9 cellular contexts compared by ENCODE assay signal in the genomic region with DNA sequence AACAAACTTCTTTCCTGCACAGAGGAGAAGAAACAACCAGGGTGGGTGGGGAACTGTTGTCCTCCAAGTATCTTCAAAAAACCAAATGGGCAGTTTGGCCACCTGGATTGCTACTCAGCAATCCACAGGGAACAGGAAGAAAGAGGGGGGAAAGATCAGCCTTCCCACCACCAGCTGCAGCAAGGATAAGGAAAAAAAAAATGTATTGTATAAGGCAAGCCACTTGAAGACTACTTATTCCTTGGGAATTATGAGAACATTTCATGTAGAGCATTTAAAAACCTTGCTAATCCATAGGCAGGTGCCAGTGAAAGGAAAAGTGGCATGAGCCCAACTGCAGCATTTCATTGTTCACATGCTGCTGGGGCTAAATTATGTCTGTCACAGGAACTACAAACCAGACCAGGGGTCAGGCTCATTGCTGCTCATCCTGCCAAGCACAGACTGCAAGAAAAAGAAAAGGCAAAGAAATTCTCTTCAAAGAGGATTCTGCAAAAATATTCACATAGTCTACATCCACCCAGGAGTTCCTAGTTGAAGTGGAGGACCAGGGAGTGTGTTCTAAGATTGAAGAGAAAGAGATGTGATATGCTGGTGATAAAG. TPM values are rescaled to one million over a fixed set of nuclear protein-coding genes. Genes with fewer than 3 reads are reported as not detected.
A peak's percentile ranks its signal among the peaks of the same experiment; 100 is the strongest.
DNase-seq lines count a peak whose midpoint lies in the region; ATAC-seq and TF ChIP-seq lines count a peak whose summit lies in the region.
"Had no signal": no experiment of that assay in that cellular context is flagged by ENCODE, and none has a peak within 500 bp of the region (broad histone marks: within the 10 kb centered on the region; RNA-seq: fewer than 3 reads in every experiment).

No MANE protein-coding gene starts in this region.

- H3K4me3 ChIP-seq in BJ (ENCODE audit: low read depth, low read length) = peak overlapping the region; percentile 79
- H3K4me3 ChIP-seq in GM12864 (ENCODE audit: low read depth, low read length) = peak overlapping the region; percentile 69
- peak overlapping the region; percentile 81 for H3K4me3 ChIP-seq in mononuclear cell (ENCODE audit: low read length)

- H3K36me3 Mint-ChIP-seq in activated T-helper 2 cell treated with anti-CD3 and anti-CD28 coated beads, Interferon-gamma antibody, Interleukin-2, Interleukin-4, amounts not matched to agents 10 μg/mL and 5 μg/mL and 100 μg/mL, durations not matched to agents 14 hours and 24 hours and 36 hours (ENCODE audit: low read depth) = peaks cover 10% of the 10 kb centered on the region

- no peaks in the 10 kb centered on the region for H3K27me3 ChIP-seq in BJ (ENCODE audit: control insufficient read depth, insufficient read depth, low read length)
- peaks cover 23% of the 10 kb centered on the region for H3K27me3 ChIP-seq in mononuclear cell (ENCODE audit: insufficient read depth, low read length)

- no peaks in the 10 kb centered on the region for H3K9me3 Mint-ChIP-seq in activated T-helper 2 cell treated with anti-CD3 and anti-CD28 coated beads, Interferon-gamma antibody, Interleukin-2, Interleukin-4, amounts not matched to agents 10 μg/mL and 5 μg/mL and 100 μg/mL, durations not matched to agents 14 hours and 24 hours and 36 hours

- H3K36me3 ChIP-seq in BJ (ENCODE audit: control insufficient read depth, insufficient read depth, low read length) = no peaks in the 10 kb centered on the region; the same call in 1 of the 2 replicates

- CTCF ChIA-PET in BJ (lab: Yijun Ruan, JAX) = interaction anchor here (1.0 to 1.8 kb wide), 2 partner anchors 12 to 161 kb away, joined by 4 to 5 read pairs; no protein-coding TSS in a partner anchor

- no peak for ATAC-seq in GM18502 (IDR thresholded peaks at IDR 0.05; ENCODE audit: poor library complexity, unreplicated experiment)
- ATAC-seq in HG02571 (IDR thresholded peaks at IDR 0.05; ENCODE audit: unreplicated experiment) = no peak

- POLR2A ChIA-PET in BJ (lab: Charles Lee) = no interaction called here

- intact Hi-C loops in activated T-helper 2 cell treated with anti-CD3 and anti-CD28 coated beads, Interferon-gamma antibody, Interleukin-2, Interleukin-4, amounts not matched to agents 10 μg/mL and 5 μg/mL and 100 μg/mL, durations not matched to agents 14 hours and 24 hours and 36 hours (cut with micrococcal nuclease) = loop anchor here (2.0 to 5.0 kb wide), 3 partner anchors 48 to 215 kb away; no protein-coding TSS in a partner anchor

- DNase-seq in BJ (ENCODE audit: low read depth) (no peak), GM12864 (ENCODE audit: low read depth) (no peak), ecto neural progenitor cell (ENCODE audit: low spot score) (no peak), GDM1 (lab: John Stamatoyannopoulos, UW) (no peak)
- DNase-seq in activated T-helper 2 cell treated with anti-CD3 and anti-CD28 coated beads, Interferon-gamma antibody, Interleukin-2, Interleukin-4, amounts not matched to agents 10 μg/mL and 5 μg/mL and 100 μg/mL, durations not matched to agents 14 hours and 24 hours and 36 hours (ENCODE audit: low spot score) = no peak
- DNase-seq: effector CD8-positive, alpha-beta T cell had no signal

- no peaks in the 10 kb centered on the region for H3K27me3 Mint-ChIP-seq in activated T-helper 2 cell treated with anti-CD3 and anti-CD28 coated beads, Interferon-gamma antibody, Interleukin-2, Interleukin-4, amounts not matched to agents 10 μg/mL and 5 μg/mL and 100 μg/mL, durations not matched to agents 14 hours and 24 hours and 36 hours (ENCODE audit: low read depth)

- H3K4me1 Mint-ChIP-seq in activated T-helper 2 cell treated with anti-CD3 and anti-CD28 coated beads, Interferon-gamma antibody, Interleukin-2, Interleukin-4, amounts not matched to agents 10 μg/mL and 5 μg/mL and 100 μg/mL, durations not matched to agents 14 hours and 24 hours and 36 hours (ENCODE audit: low read depth) = peaks cover 42% of the 10 kb centered on the region

- no peak for TF ChIP-seq CTCF in BJ (IDR thresholded peaks at IDR 0.05; ENCODE audit: insufficient read depth, low read depth, low read length)
- no peak for TF ChIP-seq CTCF in GM12864 (IDR thresholded peaks at IDR 0.05; ENCODE audit: low read depth, low read length, missing control alignments)

- no peaks in the 10 kb centered on the region for H3K9me3 ChIP-seq in mononuclear cell (ENCODE audit: low read depth, low read length)

- H3K27ac Mint-ChIP-seq in activated T-helper 2 cell treated with anti-CD3 and anti-CD28 coated beads, Interferon-gamma antibody, Interleukin-2, Interleukin-4, amounts not matched to agents 10 μg/mL and 5 μg/mL and 100 μg/mL, durations not matched to agents 14 hours and 24 hours and 36 hours = peak overlapping the region; percentile 73

- no peak overlapping the region for H3K4me3 Mint-ChIP-seq in activated T-helper 2 cell treated with anti-CD3 and anti-CD28 coated beads, Interferon-gamma antibody, Interleukin-2, Interleukin-4, amounts not matched to agents 10 μg/mL and 5 μg/mL and 100 μg/mL, durations not matched to agents 14 hours and 24 hours and 36 hours (ENCODE audit: low read depth)

- peaks cover 44% of the 10 kb centered on the region for H3K4me1 ChIP-seq in mononuclear cell (ENCODE audit: insufficient read depth, low read length)

RNA-seq across cellular contexts. Expression of gene RAB30, which starts 2.2 kb away (rescaled TPM):
- polyA plus RNA-seq in BJ (2011; rRNA removed) = 14.0 and 15.9 TPM in 2 replicates
- 10.3 and 12.8 TPM in 2 replicates for polyA minus RNA-seq in BJ (2011; rRNA and poly(A)+ RNA removed)
- 29.1 and 31.5 TPM in 2 replicates for total RNA-seq in activated T-helper 2 cell treated with anti-CD3 and anti-CD28 coated beads, Interferon-gamma antibody, Interleukin-2, Interleukin-4, amounts not matched to agents 10 μg/mL and 5 μg/mL and 100 μg/mL, durations not matched to agents 14 hours and 24 hours and 36 hours
- total RNA-seq in mononuclear cell = 104 TPM
